ENCODE assay signal across 24 cellular contexts in genomic region chr18:29172151-29173015, GRCh38.
DNase-seq lines count a peak whose midpoint lies in the region; ATAC-seq and TF ChIP-seq lines count a peak whose summit lies in the region.
"Had no signal": no experiment of that assay in that cellular context is flagged by ENCODE, and none has a peak within 500 bp of the region (broad histone marks: within the 10 kb centered on the region; RNA-seq: fewer than 3 reads in every experiment).

No MANE protein-coding gene starts in this region.

- no peaks in the 10 kb centered on the region for H3K9me3 Mint-ChIP-seq in MCF 10A (ENCODE audit: unreplicated experiment)

- intact Hi-C loops in MCF 10A (cut with micrococcal nuclease) (no loop called here), mammary epithelial cell (cut with micrococcal nuclease) (no loop called here), sciatic nerve (cut with DNase I) (no loop called here)

- H3K79me2 ChIP-seq in mammary epithelial cell (ENCODE audit: insufficient read depth, low read length): no peaks in the 10 kb centered on the region

- H3K4me3 ChIP-seq in mammary epithelial cell (replicated peaks in 1 of 3; ENCODE audit: insufficient read depth in 1 of 3, low read depth in 2 of 3, low read length in 3 of 3): no peak overlapping the region
- H3K4me3 ChIP-seq: testis had no signal

- CTCF ChIA-PET in MCF 10A (lab: Yijun Ruan, JAX) (interaction anchor here (0.6 to 1.1 kb wide), 2 partner anchors 28 to 35 kb away, joined by 3 to 4 read pairs; no protein-coding TSS in a partner anchor), mammary epithelial cell (lab: Charles Lee; ENCODE audit: low non-redundant PET) (no interaction called here), HEK293T (lab: Yijun Ruan, JAX) (no interaction called here)

- H3K4me1 ChIP-seq in mammary epithelial cell (ENCODE audit: insufficient read depth, low read length): no peaks in the 10 kb centered on the region
- peaks cover 7% of the 10 kb centered on the region for H3K4me1 ChIP-seq in foreskin keratinocyte
- H3K4me1 ChIP-seq: testis had no signal

- no peak overlapping the region for H3K4me2 ChIP-seq in mammary epithelial cell (ENCODE audit: insufficient read depth, low read depth, low read length)

- DNase-seq in MCF 10A (ENCODE audit: unreplicated experiment) (no peak), mammary epithelial cell (no peak), amniotic epithelial cell (ENCODE audit: low read depth) (peak; percentile 80), foreskin keratinocyte (no peak), T-helper 17 cell (no peak), HEK293T (ENCODE audit: extremely low spot score) (no peak), sciatic nerve (ENCODE audit: low spot score) (no peak), dedifferentiated amniotic fluid mesenchymal stem cell (ENCODE audit: extremely low spot score) (no peak)
- DNase-seq: 8988T; activated B cell treated with CpG ODN at 0.5 μM for 24 hours; activated CD4-positive, alpha-beta T cell treated with anti-CD3 and anti-CD28 coated beads, Interleukin-2, amount 50 U/mL, for 1 hour; activated T-cell treated with anti-CD3 and anti-CD28 coated beads, Interleukin-2, amount 50 U/mL, for 48 hours; AML-193; CD4-positive, alpha-beta T cell; effector CD8-positive, alpha-beta T cell; H9; left ventricle myocardium superior; MV-4-11; naive thymus-derived CD8-positive, alpha-beta T cell; NCI-H1694 treated with DMSO at 0.1 percent for 48 hours; NCI-H524; SHP77 treated with DMSO at 0.1 percent for 48 hours; stimulated activated naive CD4-positive, alpha-beta T cell treated with Interleukin-2 at 50 U/mL for 16 hours; testis had no signal

- no peaks in the 10 kb centered on the region for H3K36me3 Mint-ChIP-seq in MCF 10A (ENCODE audit: insufficient read depth, unreplicated experiment)
- H3K36me3 Mint-ChIP-seq in T-helper 17 cell (ENCODE audit: low read depth): no peaks in the 10 kb centered on the region
- H3K36me3 Mint-ChIP-seq: naive thymus-derived CD8-positive, alpha-beta T cell had no signal

- BruUV-seq in MCF 10A (replicated peaks; lab: Mats Ljungman, UMichigan) (no TSS peak), mammary epithelial cell (replicated peaks; lab: Mats Ljungman, UMichigan) (no TSS peak)

- WGBS in mammary epithelial cell (ENCODE audit: low coverage, missing lambda C conversion rate): 62% methylated on average over 2 of the region's 2 CpGs

- H3K4me1 Mint-ChIP-seq in MCF 10A (ENCODE audit: insufficient read depth, unreplicated experiment): peaks cover 12% of the 10 kb centered on the region
- H3K4me1 Mint-ChIP-seq in T-helper 17 cell: no peaks in the 10 kb centered on the region
- H3K4me1 Mint-ChIP-seq: activated B cell treated with CpG ODN at 0.5 μM for 24 hours; naive thymus-derived CD8-positive, alpha-beta T cell had no signal

- dilution Hi-C loops in mammary epithelial cell (cut with HindIII; ENCODE audit: low sequenced_read_pairs): no loop called here

- H3K27me3 Mint-ChIP-seq in MCF 10A (ENCODE audit: insufficient read depth, unreplicated experiment) (no peaks in the 10 kb centered on the region), T-helper 17 cell (no peaks in the 10 kb centered on the region)
- H3K27me3 Mint-ChIP-seq: activated B cell treated with CpG ODN at 0.5 μM for 24 hours; CD4-positive, alpha-beta T cell; naive thymus-derived CD8-positive, alpha-beta T cell had no signal

- no peaks in the 10 kb centered on the region for H3K36me3 ChIP-seq in mammary epithelial cell (ENCODE audit: insufficient read depth, low read length)

- H3K4me3 Mint-ChIP-seq in MCF 10A (ENCODE audit: unreplicated experiment) (no peak overlapping the region), T-helper 17 cell (no peak overlapping the region)
- H3K4me3 Mint-ChIP-seq: activated B cell treated with CpG ODN at 0.5 μM for 24 hours; CD4-positive, alpha-beta T cell; H9; naive thymus-derived CD8-positive, alpha-beta T cell had no signal

- no peak for TF ChIP-seq CTCF in MCF 10A (IDR thresholded peaks at IDR 0.05; ENCODE audit: unreplicated experiment)
- TF ChIP-seq CTCF in mammary epithelial cell (conservative IDR thresholded peaks at IDR 0.05 in 1 of 2, IDR thresholded peaks at IDR 0.05 in 1 of 2; ENCODE audit: extremely low read depth in 1 of 2, insufficient read depth in 1 of 2, low read depth in 1 of 2, low read length in 2 of 2): no peak
- TF ChIP-seq CTCF in foreskin keratinocyte (conservative IDR thresholded peaks at IDR 0.05): no peak

- ATAC-seq in foreskin keratinocyte: peak; percentile 35
- no peak for ATAC-seq in T-helper 17 cell
- no peak for ATAC-seq in sciatic nerve
- ATAC-seq: left ventricle myocardium superior; naive thymus-derived CD8-positive, alpha-beta T cell had no signal

- H3K9me3 ChIP-seq in mammary epithelial cell (replicated peaks; ENCODE audit: insufficient read depth, low read length) (no peaks in the 10 kb centered on the region), T-helper 17 cell (ENCODE audit: control insufficient read depth, low read length, poor library complexity, severe bottlenecking) (peaks cover 2% of the 10 kb centered on the region)
- H3K9me3 ChIP-seq: testis had no signal

- in situ Hi-C loops in mammary epithelial cell (cut with MboI; ENCODE audit: low sequenced_read_pairs in 2 of 2): no loop called here

- no peak overlapping the region for H3K9ac ChIP-seq in mammary epithelial cell (ENCODE audit: insufficient read depth, low read length)

- H4K20me1 ChIP-seq in mammary epithelial cell (ENCODE audit: insufficient read depth, low read length): no peaks in the 10 kb centered on the region

- H2AFZ ChIP-seq in mammary epithelial cell (ENCODE audit: low read depth, low read length): no peak overlapping the region

- POLR2A ChIA-PET in MCF 10A (lab: Yijun Ruan, JAX) (no interaction called here), HEK293T (lab: Yijun Ruan, JAX) (no interaction called here)

- no peaks in the 10 kb centered on the region for H3K27me3 ChIP-seq in mammary epithelial cell (ENCODE audit: insufficient read depth, low read length)
- H3K27me3 ChIP-seq in foreskin keratinocyte: no peaks in the 10 kb centered on the region
- H3K27me3 ChIP-seq: testis had no signal

- H3K27ac ChIP-seq in mammary epithelial cell (ENCODE audit: insufficient read depth, low read depth, low read length): no peak overlapping the region
- H3K27ac ChIP-seq in foreskin keratinocyte: no peak overlapping the region
- H3K27ac ChIP-seq: testis had no signal

- H3K27ac Mint-ChIP-seq in MCF 10A (ENCODE audit: low read depth, unreplicated experiment) (peak overlapping the region; percentile 30), T-helper 17 cell (no peak overlapping the region)
- H3K27ac Mint-ChIP-seq: activated B cell treated with CpG ODN at 0.5 μM for 24 hours; CD4-positive, alpha-beta T cell; H9; naive thymus-derived CD8-positive, alpha-beta T cell had no signal

TF ChIP-seq in HEK293T, 16 proteins besides CTCF, POLR2A, EP300 and RAD21:
- TF ChIP-seq TARDBP (IDR thresholded peaks at IDR 0.05): no peak
- no peak for TF ChIP-seq HDGF (IDR thresholded peaks at IDR 0.05; ENCODE audit: borderline replicate concordance)
- no peak for TF ChIP-seq FOXM1 (IDR thresholded peaks at IDR 0.05; ENCODE audit: borderline replicate concordance)
- no peak for TF ChIP-seq CTBP1 (IDR thresholded peaks at IDR 0.05; ENCODE audit: borderline replicate concordance)
- TF ChIP-seq L3MBTL2 (conservative IDR thresholded peaks at IDR 0.05): no peak
- no peak for TF ChIP-seq SUZ12 (IDR thresholded peaks at IDR 0.05)
- no peak for TF ChIP-seq FOXA1 (IDR thresholded peaks at IDR 0.05)
- no peak for TF ChIP-seq ZNF384 (IDR thresholded peaks at IDR 0.05)
- TF ChIP-seq ELF4 (IDR thresholded peaks at IDR 0.05): no peak
- TF ChIP-seq ARNT (IDR thresholded peaks at IDR 0.05): no peak
- no peak for TF ChIP-seq NFRKB (IDR thresholded peaks at IDR 0.05)
- no peak for TF ChIP-seq PKNOX1 (IDR thresholded peaks at IDR 0.05)
- no peak for TF ChIP-seq SP1 (IDR thresholded peaks at IDR 0.05)
- TF ChIP-seq FOXK2 (IDR thresholded peaks at IDR 0.05): no peak
- TF ChIP-seq LEF1 (IDR thresholded peaks at IDR 0.05; ENCODE audit: borderline replicate concordance): no peak
- TF ChIP-seq BHLHE40 (IDR thresholded peaks at IDR 0.05; ENCODE audit: borderline replicate concordance): no peak
TF ChIP-seq in HEK293T: peak in this region for 0.
